Comparison of ENCODE assay signal across 13 cellular contexts in genomic region chr22:40628354-40629042, GRCh38. TPM values are rescaled to one million over a fixed set of nuclear protein-coding genes. Genes with fewer than 3 reads are reported as not detected.
DNase-seq lines count a peak whose midpoint lies in the region; ATAC-seq lines count a peak whose summit lies in the region.
"Had no signal": no experiment of that assay in that cellular context is flagged by ENCODE, and none has a peak within 500 bp of the region (broad histone marks: within the 10 kb centered on the region; RNA-seq: fewer than 3 reads in every experiment).

No MANE protein-coding gene starts in this region.

- H3K36me3 Mint-ChIP-seq in activated naive CD4-positive, alpha-beta T cell treated with anti-CD3 and anti-CD28 coated beads for 36 hours (ENCODE audit: low read depth) = peaks cover 1% of the 10 kb centered on the region
- H3K36me3 Mint-ChIP-seq: CD8-positive, alpha-beta T cell had no signal

- no peak overlapping the region for H3K4me3 ChIP-seq in esophagus (ENCODE audit: low read depth in 1 of 2, low read length in 2 of 2)

- H3K4me1 ChIP-seq in esophagus (ENCODE audit: control insufficient read depth in 2 of 2, insufficient read depth in 2 of 2, low read length in 1 of 2) = peaks cover 0 to 3% of the 10 kb centered on the region in 2 donors

- 82 to 84% methylated on average over 3 of the region's 3 CpGs for WGBS in esophagus, 2 donors

- H3K9me3 Mint-ChIP-seq in activated naive CD4-positive, alpha-beta T cell treated with anti-CD3 and anti-CD28 coated beads for 36 hours = no peaks in the 10 kb centered on the region
- H3K9me3 Mint-ChIP-seq: CD8-positive, alpha-beta T cell; T-helper 2 cell treated with Interferon-gamma antibody and Interleukin-4, amounts not matched to agents 5 μg/mL and 100 μg/mL, for 36 hours had no signal

- no peak overlapping the region for H3K4me3 Mint-ChIP-seq in activated naive CD4-positive, alpha-beta T cell treated with anti-CD3 and anti-CD28 coated beads for 36 hours
- H3K4me3 Mint-ChIP-seq: brain; CD8-positive, alpha-beta T cell; T-helper 2 cell treated with Interferon-gamma antibody and Interleukin-4, amounts not matched to agents 5 μg/mL and 100 μg/mL, for 36 hours had no signal

- peak overlapping the region; percentile 9 for H3K27ac Mint-ChIP-seq in activated naive CD4-positive, alpha-beta T cell treated with anti-CD3 and anti-CD28 coated beads for 36 hours
- H3K27ac Mint-ChIP-seq: CD8-positive, alpha-beta T cell; T-helper 2 cell treated with Interferon-gamma antibody and Interleukin-4, amounts not matched to agents 5 μg/mL and 100 μg/mL, for 36 hours had no signal

- intact Hi-C loops in activated naive CD4-positive, alpha-beta T cell treated with anti-CD3 and anti-CD28 coated beads for 36 hours (cut with micrococcal nuclease) = no loop called here
- intact Hi-C loops in cardiac septum (cut with DNase I) = no loop called here

- H3K4me1 Mint-ChIP-seq in activated naive CD4-positive, alpha-beta T cell treated with anti-CD3 and anti-CD28 coated beads for 36 hours (ENCODE audit: low read depth) = peaks cover 61% of the 10 kb centered on the region

- H3K27me3 ChIP-seq in esophagus (ENCODE audit: control insufficient read depth in 1 of 2, insufficient read depth in 2 of 2, low read length in 2 of 2) = no peaks in the 10 kb centered on the region

- H3K9me3 ChIP-seq in esophagus (ENCODE audit: control insufficient read depth in 2 of 2, insufficient read depth in 1 of 2, low read depth in 1 of 2, low read length in 1 of 2) = no peaks in the 10 kb centered on the region

- peaks cover 0 to 2% of the 10 kb centered on the region in 2 donors for H3K36me3 ChIP-seq in esophagus (ENCODE audit: control insufficient read depth in 2 of 2, insufficient read depth in 2 of 2, low read length in 1 of 2)

- H3K27me3 Mint-ChIP-seq in activated naive CD4-positive, alpha-beta T cell treated with anti-CD3 and anti-CD28 coated beads for 36 hours (ENCODE audit: low read depth) = no peaks in the 10 kb centered on the region

- peak; percentile 84 for ATAC-seq in stimulated activated naive CD8-positive, alpha-beta T cell treated with anti-CD3 and anti-CD28 coated beads, Interleukin-15, Interleukin-2, amounts not matched to agents 100 U/mL and 50 U/mL, for 24 hours
- no peak for ATAC-seq in GM19035 (IDR thresholded peaks at IDR 0.05; ENCODE audit: unreplicated experiment)
- ATAC-seq in HG02642 (IDR thresholded peaks at IDR 0.05; ENCODE audit: poor library complexity, unreplicated experiment) = no peak
- ATAC-seq: CD8-positive, alpha-beta T cell had no signal

- CTCF ChIA-PET in activated naive CD4-positive, alpha-beta T cell treated with anti-CD3 and anti-CD28 coated beads for 36 hours (lab: Charles Lee) = interaction anchor here (0.6 to 1.6 kb wide), 3 partner anchors 38 to 104 kb away, joined by 3 to 4 read pairs (median 3); no protein-coding TSS in a partner anchor

- DNase-seq in activated naive CD4-positive, alpha-beta T cell treated with anti-CD3 and anti-CD28 coated beads for 36 hours = peak; percentile 28
- no peak for DNase-seq in activated naive CD4-positive, alpha-beta T cell treated with anti-CD3 and anti-CD28 coated beads, Interleukin-2, amount 50 U/mL, for 16 hours
- DNase-seq in OCI-M1 (lab: John Stamatoyannopoulos, UW) (peak; percentile 22), cardiac septum (ENCODE audit: low spot score) (no peak)
- no peak for DNase-seq in stimulated activated naive CD8-positive, alpha-beta T cell treated with anti-CD3 and anti-CD28 coated beads, Interleukin-15, Interleukin-2, amounts not matched to agents 100 U/mL and 50 U/mL, for 24 hours
- DNase-seq: CD8-positive, alpha-beta T cell; NCI-H2081 treated with DMSO at 0.1 percent for 48 hours had no signal

- peak overlapping the region; percentile 47 to 53 for H3K27ac ChIP-seq in esophagus (ENCODE audit: low read depth in 2 of 2, low read length in 1 of 2)

RNA-seq across cellular contexts. Expression of gene MRTFA, which starts 8.0 kb away (rescaled TPM):
- 10 to 100 TPM; 47.2 to 48.9 TPM for total RNA-seq in activated naive CD4-positive, alpha-beta T cell treated with anti-CD3 and anti-CD28 coated beads for 36 hours
- 10 to 100 TPM; 10.7 to 16.5 TPM for polyA plus RNA-seq in esophagus
- total RNA-seq in cardiac septum = 24.3 TPM

RNA-seq across cellular contexts. Expression of gene MCHR1, which starts 50.8 kb away (rescaled TPM):
- not detected for total RNA-seq in activated naive CD4-positive, alpha-beta T cell treated with anti-CD3 and anti-CD28 coated beads for 36 hours
- polyA plus RNA-seq in esophagus = under 1 TPM; 0.01 to 0.06 TPM
- total RNA-seq in cardiac septum = 0.43 TPM
- total RNA-seq: CD8-positive, alpha-beta T cell; osteoblast had no signal

Comparison
In these comparisons a context has a peak if more than half of its experiments do, and no peak if none do; other contexts are left out.
1. DNase-seq: peak in activated naive CD4-positive, alpha-beta T cell treated with anti-CD3 and anti-CD28 coated beads for 36 hours (single experiment) and OCI-M1 (single experiment); none in activated naive CD4-positive, alpha-beta T cell treated with anti-CD3 and anti-CD28 coated beads, Interleukin-2, amount 50 U/mL, for 16 hours (single experiment), stimulated activated naive CD8-positive, alpha-beta T cell treated with anti-CD3 and anti-CD28 coated beads, Interleukin-15, Interleukin-2, amounts not matched to agents 100 U/mL and 50 U/mL, for 24 hours (single experiment) and cardiac septum (single experiment).